In genomic region chr10:73159038-73159648, GRCh38 we compare ENCODE assay signal across 8 cellular contexts. TPM values are rescaled to one million over a fixed set of nuclear protein-coding genes. Genes with fewer than 3 reads are reported as not detected.
DNase-seq lines count a peak whose midpoint lies in the region; TF ChIP-seq lines count a peak whose summit lies in the region.

No MANE protein-coding gene starts in this region.

- intact Hi-C loops in esophagus muscularis mucosa (cut with DNase I) = loop anchor here (1.0 kb wide), 1 partner anchor 63 kb away; the partner anchor contains the start of gene P4HA1

- in situ Hi-C loops in GM13976 (cut with MboI; ENCODE audit: low sequenced_read_pairs, unreplicated experiment) = loop anchor here (25.0 kb wide), 1 partner anchor 797 kb away; the partner anchor contains the start of gene DNAJB12

- peaks cover 31 to 84% (median 63%) of the 10 kb centered on the region in 4 donors for H3K36me3 ChIP-seq in esophagus muscularis mucosa
- peaks cover 10% of the 10 kb centered on the region for H3K36me3 ChIP-seq in neural cell (ENCODE audit: insufficient read depth, low read length)
- H3K36me3 ChIP-seq in tibial nerve = peaks cover 2 to 76% (median 3%) of the 10 kb centered on the region in 3 donors

- no peaks in the 10 kb centered on the region for H3F3A ChIP-seq in neural cell (ENCODE audit: insufficient read depth, low read length, poor library complexity, severe bottlenecking)

- no peaks in the 10 kb centered on the region for H4K20me1 ChIP-seq in neural cell (ENCODE audit: insufficient read depth)

- WGBS in esophagus muscularis mucosa = 7% methylated on average over 5 of the region's 5 CpGs
- 5 to 6% methylated on average over 5 of the region's 5 CpGs for WGBS in tibial nerve, 2 donors

- TF ChIP-seq POLR2A in esophagus muscularis mucosa (IDR thresholded peaks at IDR 0.05; ENCODE audit: low read depth) (no peak), tibial nerve (IDR thresholded peaks at IDR 0.05) (no peak)

- no peak overlapping the region for H3K27ac ChIP-seq in esophagus muscularis mucosa (replicated peaks in 1 of 4)
- no peak overlapping the region for H3K27ac ChIP-seq in neural cell (ENCODE audit: low read length)
- no peak overlapping the region for H3K27ac ChIP-seq in tibial nerve

- H3K4me3 ChIP-seq in AG09309 (ENCODE audit: control insufficient read depth, low read depth, low read length) (no peak overlapping the region), esophagus muscularis mucosa (no peak overlapping the region), neural cell (ENCODE audit: low read length) (no peak overlapping the region), tibial nerve (no peak overlapping the region)

- H2AFZ ChIP-seq in neural cell (ENCODE audit: low read depth, low read length) = no peak overlapping the region

- H3K4me1 ChIP-seq in esophagus muscularis mucosa (peaks cover 17 to 34% (median 26%) of the 10 kb centered on the region in 4 donors), tibial nerve (peaks cover 0 to 27% (median 0%) of the 10 kb centered on the region in 4 donors)

- H3K9ac ChIP-seq in neural cell (ENCODE audit: low read length) = no peak overlapping the region

- H3K9me3 ChIP-seq in esophagus muscularis mucosa = no peaks in the 10 kb centered on the region
- peaks cover 3% of the 10 kb centered on the region for H3K9me3 ChIP-seq in neural cell (ENCODE audit: low read length)
- H3K9me3 ChIP-seq in tibial nerve = no peaks in the 10 kb centered on the region

- peaks cover 26% of the 10 kb centered on the region for H3K79me2 ChIP-seq in neural cell (replicated peaks; ENCODE audit: insufficient read depth, low read length)

- H3K9me2 ChIP-seq in neural cell (ENCODE audit: insufficient read depth, low read length) = no peaks in the 10 kb centered on the region

- DNase-seq in AG09309 (ENCODE audit: low read depth) (no peak), GM13976 (ENCODE audit: low spot score) (peak; percentile 51), NCI-H774 (lab: John Stamatoyannopoulos, UW) (peak; percentile 13), activated T-cell treated with anti-CD3 and anti-CD28 coated beads for 24 hours (ENCODE audit: low read depth) (peak; percentile 28), esophagus muscularis mucosa (ENCODE audit: extremely low spot score) (no peak), tibial nerve (ENCODE audit: low spot score in 2 of 2) (peak; percentile 40 to 63), DMS79 (lab: John Stamatoyannopoulos, UW) (no peak)

- no peak for TF ChIP-seq EP300 in esophagus muscularis mucosa (IDR thresholded peaks at IDR 0.05)
- TF ChIP-seq EP300 in neural cell (conservative IDR thresholded peaks at IDR 0.05; ENCODE audit: poor library complexity, severe bottlenecking) = no peak
- no peak for TF ChIP-seq EP300 in tibial nerve (IDR thresholded peaks at IDR 0.05)

- peak; percentile 51 for TF ChIP-seq RAD21 in neural cell (conservative IDR thresholded peaks at IDR 0.05)

- peak; percentile 63 for TF ChIP-seq CTCF in AG09309 (IDR thresholded peaks at IDR 0.05; ENCODE audit: control insufficient read depth, insufficient read depth, low read depth, low read length, missing control alignments)
- TF ChIP-seq CTCF in GM13976 (IDR thresholded peaks at IDR 0.05; ENCODE audit: borderline replicate concordance, control extremely low read depth, extremely low read depth, insufficient read depth, missing control alignments) = peak; percentile 50
- TF ChIP-seq CTCF in esophagus muscularis mucosa (IDR thresholded peaks at IDR 0.05) = peak; percentile 73 to 78 (median 76)
- peak; percentile 72 for TF ChIP-seq CTCF in neural cell (IDR thresholded peaks at IDR 0.05; ENCODE audit: poor library complexity, severe bottlenecking)
- TF ChIP-seq CTCF in tibial nerve (IDR thresholded peaks at IDR 0.05) = peak; percentile 63 to 78 (median 74)

- H3K4me2 ChIP-seq in neural cell (ENCODE audit: low read length) = no peak overlapping the region

- H3K27me3 ChIP-seq in esophagus muscularis mucosa (no peaks in the 10 kb centered on the region), neural cell (ENCODE audit: insufficient read depth, low read depth, low read length) (no peaks in the 10 kb centered on the region), tibial nerve (no peaks in the 10 kb centered on the region)

TF ChIP-seq in neural cell, 6 proteins besides CTCF, POLR2A, EP300 and RAD21:
- TF ChIP-seq SMC3 (conservative IDR thresholded peaks at IDR 0.05; ENCODE audit: poor library complexity) = peak; percentile 58
- no peak for TF ChIP-seq REST (IDR thresholded peaks at IDR 0.05; ENCODE audit: borderline replicate concordance)

RNA-seq across cellular contexts. Expression of gene ECD, which starts 8.7 kb away (rescaled TPM):
- total RNA-seq in esophagus muscularis mucosa = 10 to 100 TPM; 22.7 to 30.3 (median 25.5) TPM
- 30.0 and 33.2 TPM in 2 replicates for polyA plus RNA-seq in neural cell
- polyA minus RNA-seq in neural cell = 42.6 and 49.2 TPM in 2 replicates
- total RNA-seq in tibial nerve = 10 to 100 TPM; 28.2 to 40.8 (median 29.7) TPM

RNA-seq across cellular contexts. Expression of gene FAM149B1, which starts 8.8 kb away (rescaled TPM):
- 10 to 100 TPM; 14.1 to 18.0 (median 14.9) TPM for total RNA-seq in esophagus muscularis mucosa
- polyA plus RNA-seq in neural cell = 44.4 and 53.5 TPM in 2 replicates
- 43.6 and 46.0 TPM in 2 replicates for polyA minus RNA-seq in neural cell
- total RNA-seq in tibial nerve = 10 to 100 TPM; 11.0 to 27.1 (median 25.0) TPM

RNA-seq across cellular contexts. Expression of gene NUDT13, which starts 48.9 kb away (rescaled TPM):
- total RNA-seq in esophagus muscularis mucosa (1 to 10 TPM; 1.3 to 3.4 (median 2.5) TPM), tibial nerve (10 to 100 TPM in 1 of 4 donors, 1 to 10 TPM in 3; 1.2 to 10.5 (median 4.2) TPM)
- polyA plus RNA-seq in neural cell = 1.8 and 3.2 TPM in 2 replicates
- polyA minus RNA-seq in neural cell = 0.49 TPM in 1 of 2 replicates, not detected in the other

Comparison
In these comparisons a context has a peak if more than half of its experiments do, and no peak if none do; other contexts are left out.
1. DNase-seq: peak in GM13976 (single experiment), NCI-H774 (single experiment), activated T-cell treated with anti-CD3 and anti-CD28 coated beads for 24 hours (single experiment) and tibial nerve (2 of 2); none in AG09309 (single experiment), esophagus muscularis mucosa (single experiment) and DMS79 (single experiment).
2. Peak in every context shown above with its lines, with median percentiles within 50 percentile points of each other: CTCF ChIP-seq.